Comparison of ENCODE assay signal across 18 cellular contexts in the genomic region with DNA sequence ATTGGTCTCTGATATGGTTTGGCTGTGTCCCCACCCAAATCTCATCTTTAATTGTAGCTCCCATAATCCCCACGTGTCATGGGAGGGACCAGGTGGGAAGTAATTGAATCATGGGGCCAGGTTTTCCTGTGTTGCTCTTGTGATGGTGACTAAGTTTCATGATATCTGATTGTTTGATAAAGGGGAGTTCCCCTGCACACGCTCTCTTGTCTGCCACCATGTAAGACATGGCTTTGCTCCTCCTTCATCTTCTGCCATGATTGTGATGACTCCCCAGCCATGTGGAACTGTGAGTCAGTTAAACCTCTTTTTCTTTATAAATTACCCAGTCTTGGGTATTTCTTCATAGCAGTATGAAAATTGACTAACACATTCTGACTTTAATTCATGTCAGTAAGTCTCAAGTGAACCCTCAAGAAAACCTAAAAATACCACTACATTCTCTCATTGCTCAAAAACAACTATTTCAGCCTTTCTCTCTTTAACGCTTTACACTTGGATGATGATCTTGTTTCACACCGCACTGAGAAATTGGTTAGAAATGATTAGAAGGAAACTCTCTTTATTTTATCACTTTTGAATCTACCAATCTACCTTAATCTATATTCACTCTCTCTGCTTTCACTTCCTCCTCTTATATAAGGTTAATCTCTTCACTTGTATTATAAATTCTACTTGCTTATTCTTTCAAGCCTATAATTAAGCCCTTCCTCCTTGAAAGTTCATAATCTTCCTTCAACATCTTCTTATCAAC.
DNase-seq lines count a peak whose midpoint lies in the region; ATAC-seq lines count a peak whose summit lies in the region.
"Had no signal": no experiment of that assay in that cellular context is flagged by ENCODE, and none has a peak within 500 bp of the region (broad histone marks: within the 10 kb centered on the region; RNA-seq: fewer than 3 reads in every experiment).

No MANE protein-coding gene starts in this region.

- peak; percentile 9 for DNase-seq in stimulated activated CD4-positive, alpha-beta T cell treated with anti-CD3 and anti-CD28 coated beads, Interleukin-1b, Interleukin-23, amount 100 ng/mL, for 48 hours
- DNase-seq in stimulated activated CD4-positive, alpha-beta T cell treated with anti-CD3 and anti-CD28 coated beads, Interleukin-2, amount 100 ng/mL, for 24 hours: no peak
- no peak for DNase-seq in stimulated activated naive B cell treated with anti-CD40 and anti-IgM and Interleukin-4, amounts not matched to agents 10 μg/mL and 1 μg/mL and 100 μg/mL, for 72 hours
- DNase-seq in ACHN (no peak), left ventricle myocardium superior (no peak)
- DNase-seq: COR-L47, DMS153, EL, HFFc6, NCI-H1436, NCI-H2029, NCI-H2171, NCI-H446 treated with DMSO at 0.1 percent for 48 hours, T-cell had no signal

- H3K4me1 Mint-ChIP-seq in stimulated activated naive B cell treated with anti-CD40 and anti-IgM and Interleukin-4, amounts not matched to agents 10 μg/mL and 1 μg/mL and 100 μg/mL, for 72 hours: peaks cover 16 to 18% of the 10 kb centered on the region in 2 donors

- ATAC-seq in GM18868 (IDR thresholded peaks at IDR 0.05; ENCODE audit: unreplicated experiment) (peak; percentile 42), HG03354 (IDR thresholded peaks at IDR 0.05; ENCODE audit: poor library complexity, severe bottlenecking, unreplicated experiment) (peak; percentile 12), left ventricle myocardium superior (no peak), HG03342 (IDR thresholded peaks at IDR 0.05; ENCODE audit: unreplicated experiment) (no peak)
- ATAC-seq in stimulated activated naive B cell treated with anti-CD40 and anti-IgM and Interleukin-4, amounts not matched to agents 10 μg/mL and 1 μg/mL and 100 μg/mL, for 72 hours (replicated peaks): peak; percentile 64 to 67
- ATAC-seq: Right ventricle myocardium inferior, T-cell had no signal

- peaks cover 5 to 13% of the 10 kb centered on the region in 2 donors for H3K36me3 Mint-ChIP-seq in stimulated activated naive B cell treated with anti-CD40 and anti-IgM and Interleukin-4, amounts not matched to agents 10 μg/mL and 1 μg/mL and 100 μg/mL, for 72 hours
- H3K36me3 Mint-ChIP-seq: T-cell had no signal

- H3K9me3 Mint-ChIP-seq in stimulated activated naive B cell treated with anti-CD40 and anti-IgM and Interleukin-4, amounts not matched to agents 10 μg/mL and 1 μg/mL and 100 μg/mL, for 72 hours: peaks cover 20 to 26% of the 10 kb centered on the region in 2 donors

- intact Hi-C loops in left ventricle myocardium superior (cut with micrococcal nuclease): no loop called here

- in situ Hi-C loops in ACHN (cut with HindIII; ENCODE audit: low pct_ligation_motif_present, low pct_unique_long_range_greater_than_20kb, low sequenced_read_pairs): no loop called here

- H3K27me3 Mint-ChIP-seq in stimulated activated naive B cell treated with anti-CD40 and anti-IgM and Interleukin-4, amounts not matched to agents 10 μg/mL and 1 μg/mL and 100 μg/mL, for 72 hours: peaks cover 8 to 17% of the 10 kb centered on the region in 2 donors

- peak overlapping the region; percentile 11 to 17 for H3K4me3 Mint-ChIP-seq in stimulated activated naive B cell treated with anti-CD40 and anti-IgM and Interleukin-4, amounts not matched to agents 10 μg/mL and 1 μg/mL and 100 μg/mL, for 72 hours
- H3K4me3 Mint-ChIP-seq: HFFc6, T-cell had no signal

- peak overlapping the region; percentile 89 for H3K27ac Mint-ChIP-seq in stimulated activated naive B cell treated with anti-CD40 and anti-IgM and Interleukin-4, amounts not matched to agents 10 μg/mL and 1 μg/mL and 100 μg/mL, for 72 hours
- H3K27ac Mint-ChIP-seq: HFFc6 had no signal

Comparison
In these comparisons a context has a peak if more than half of its experiments do, and no peak if none do; other contexts are left out.
1. ATAC-seq: peak in GM18868 (single experiment), HG03354 (single experiment) and stimulated activated naive B cell treated with anti-CD40 and anti-IgM and Interleukin-4, amounts not matched to agents 10 μg/mL and 1 μg/mL and 100 μg/mL, for 72 hours (2 of 2); none in left ventricle myocardium superior (single experiment) and HG03342 (single experiment).